Comparison of ENCODE assay signal across 8 cellular contexts in the genomic region with DNA sequence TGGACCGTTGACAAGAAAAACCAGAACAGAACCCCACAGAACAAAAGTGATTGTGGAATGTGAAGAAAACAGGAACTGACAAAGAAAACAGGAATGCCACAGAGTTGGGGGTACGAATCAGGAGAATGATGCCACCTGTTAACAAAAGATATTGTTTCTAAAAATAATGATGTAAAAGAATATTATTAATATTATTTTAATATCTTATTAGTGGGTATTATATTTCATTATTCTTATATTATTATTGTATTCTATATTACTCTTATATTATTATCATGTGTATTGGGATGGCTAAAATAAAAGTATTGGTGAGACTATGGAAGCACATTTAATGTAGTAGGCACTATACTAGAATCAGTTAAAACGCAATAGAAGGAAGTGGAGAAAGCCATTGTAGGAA.
"Had no signal": no experiment of that assay in that cellular context is flagged by ENCODE, and none has a peak within 500 bp of the region (broad histone marks: within the 10 kb centered on the region; RNA-seq: fewer than 3 reads in every experiment).

No MANE protein-coding gene starts in this region.

- ATAC-seq: GM12878 had no signal

- FAIRE-seq: G401.6, GM12878, GM12891, GM12892, GM18507, GM19239 had no signal

- DNase-seq: GDM1, GF-D8 had no signal
